ENCODE assay signal across 19 cellular contexts in the genomic region with DNA sequence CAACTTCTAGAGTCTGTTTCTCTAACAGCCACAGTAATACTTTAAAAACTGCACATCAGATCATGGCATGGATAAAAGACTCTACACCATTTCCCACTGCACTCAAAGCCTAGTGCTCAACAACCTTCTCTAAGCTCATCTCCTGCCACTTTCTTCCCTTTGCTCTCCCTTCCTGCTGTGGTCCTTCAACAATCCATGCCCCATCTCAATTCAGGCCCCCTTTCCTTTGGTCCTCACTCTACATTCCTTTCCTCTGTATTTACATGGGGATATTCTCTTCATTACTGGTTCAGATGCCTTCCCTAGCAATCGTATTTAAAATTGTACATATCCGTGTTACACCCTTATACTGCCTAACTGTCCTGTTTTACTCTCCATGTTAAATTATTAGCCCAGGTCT. TPM values are rescaled to one million over a fixed set of nuclear protein-coding genes. Genes with fewer than 3 reads are reported as not detected.
DNase-seq lines count a peak whose midpoint lies in the region; ATAC-seq, FAIRE-seq and TF ChIP-seq lines count a peak whose summit lies in the region.
"Had no signal": no experiment of that assay in that cellular context is flagged by ENCODE, and none has a peak within 500 bp of the region (broad histone marks: within the 10 kb centered on the region; RNA-seq: fewer than 3 reads in every experiment).

No MANE protein-coding gene starts in this region.

- H3K4me3 ChIP-seq in HepG2 (replicated peaks in 1 of 3; ENCODE audit: insufficient read depth in 1 of 3, low read depth in 2 of 3, low read length in 3 of 3) = no peak overlapping the region
- H3K4me3 ChIP-seq in right lobe of liver = no peak overlapping the region
- no peak overlapping the region for H3K4me3 ChIP-seq in H1 (ENCODE audit: extremely low read depth in 1 of 4, insufficient read depth in 2 of 4, low read depth in 3 of 4, low read length in 4 of 4)
- H3K4me3 ChIP-seq: A549; BLaER1 treated with 17β-estradiol and CSF1 and Interleukin-3, amounts not matched to agents 10 nM and 100 nM had no signal

- no peak overlapping the region for H2AK5ac ChIP-seq in H1 (ENCODE audit: low read depth, low read length)

- CTCF ChIA-PET in HepG2 (lab: Yijun Ruan, JAX; ENCODE audit: low intra/inter-chr PET ratio, low total read pairs) = no interaction called here
- CTCF ChIA-PET in H1 (lab: Charles Lee; ENCODE audit: partially characterized antibody) = interaction anchor here (0.9 to 1.0 kb wide), 2 partner anchors 8 to 54 kb away, joined by 3 read pairs; no protein-coding TSS in a partner anchor

- 97% methylated on average over 2 of the region's 2 CpGs for WGBS in HepG2 (ENCODE audit: low lambda C conversion rate)
- 95% methylated on average over 2 of the region's 2 CpGs for WGBS in right lobe of liver (ENCODE audit: insufficient coverage, low coverage, low lambda C conversion rate, missing lambda C conversion rate)
- 82% methylated on average over 2 of the region's 2 CpGs; no CpG with 5 or more reads in 1 of the 2 experiments for WGBS in H1 (ENCODE audit: extremely low coverage in 1 of 2, insufficient coverage in 1 of 2, insufficient read length in 1 of 2, insufficient replicate concordance in 2 of 2, low coverage in 1 of 2, low lambda C conversion rate in 2 of 2, missing lambda C conversion rate in 1 of 2), 2 experiments

- H2BK5ac ChIP-seq in H1 (ENCODE audit: low read depth, low read length) = no peak overlapping the region

- H3K56ac ChIP-seq in H1 (replicated peaks; ENCODE audit: insufficient read length, low read depth, low read length) = no peak overlapping the region

- ATAC-seq in HepG2 (no peak), right lobe of liver (no peak)
- ATAC-seq: A549; CD8-positive, alpha-beta T cell had no signal

- H3K9me3 ChIP-seq in HepG2 (ENCODE audit: low read length) (no peaks in the 10 kb centered on the region), right lobe of liver (no peaks in the 10 kb centered on the region), H1 (ENCODE audit: insufficient read depth in 2 of 2, low read depth in 1 of 2, low read length in 1 of 2) (no peaks in the 10 kb centered on the region)
- H3K9me3 ChIP-seq: A549; BLaER1 treated with 17β-estradiol and CSF1 and Interleukin-3, amounts not matched to agents 10 nM and 100 nM; Caco-2 had no signal

- no peak for DNase-seq in HepG2 (ENCODE audit: low spot score)
- DNase-seq in right lobe of liver = no peak
- no peak for DNase-seq in H1 (ENCODE audit: low read depth in 1 of 2, low spot score in 2 of 2)
- DNase-seq in activated CD4-positive, CD25-positive, alpha-beta regulatory T cell treated with anti-CD3 and anti-CD28 coated beads, Interleukin-2, amount 50 U/mL, for 72 hours = no peak
- DNase-seq: AML-193; Caco-2; Calu3; CD4-positive, alpha-beta T cell; CD8-positive, alpha-beta T cell; DMS79 treated with DMSO at 0.1 percent for 48 hours; GF-D8 had no signal

- H2AFZ ChIP-seq in HepG2 (ENCODE audit: low read length) (no peak overlapping the region), H1 (ENCODE audit: low read length) (no peak overlapping the region)

- H4K20me1 ChIP-seq in HepG2 (ENCODE audit: insufficient read depth, low read length) = no peaks in the 10 kb centered on the region; the same call in 1 of the 2 replicates
- peaks cover 0 to 2% of the 10 kb centered on the region in 2 experiments for H4K20me1 ChIP-seq in H1 (replicated peaks in 1 of 2; ENCODE audit: control insufficient read depth in 1 of 2, insufficient read depth in 2 of 2, low read length in 2 of 2)

- H3K79me1 ChIP-seq in H1 (ENCODE audit: low read depth, low read length) = no peaks in the 10 kb centered on the region

- H3K27me3 ChIP-seq in HepG2 (ENCODE audit: control insufficient read depth in 1 of 2, insufficient read depth in 2 of 2, low read length in 2 of 2) (no peaks in the 10 kb centered on the region), right lobe of liver (no peaks in the 10 kb centered on the region), H1 (replicated peaks in 1 of 4; ENCODE audit: control insufficient read depth in 3 of 4, extremely low read depth in 1 of 4, insufficient read depth in 3 of 4, low read length in 3 of 4) (no peaks in the 10 kb centered on the region)
- H3K27me3 ChIP-seq: BLaER1 treated with 17β-estradiol and CSF1 and Interleukin-3, amounts not matched to agents 10 nM and 100 nM had no signal

- no peak overlapping the region for H3K18ac ChIP-seq in H1 (ENCODE audit: extremely low read depth, low read length)

- H3K4me1 ChIP-seq in HepG2 (ENCODE audit: insufficient read depth, low read length) (no peaks in the 10 kb centered on the region), right lobe of liver (no peaks in the 10 kb centered on the region), H1 (replicated peaks in 1 of 4; ENCODE audit: control insufficient read depth in 3 of 4, insufficient read depth in 4 of 4, low read length in 3 of 4) (no peaks in the 10 kb centered on the region)
- H3K4me1 ChIP-seq: A549, Caco-2 had no signal

- H2BK20ac ChIP-seq in H1 (ENCODE audit: low read length) = no peak overlapping the region

- H3K27ac ChIP-seq in HepG2 (ENCODE audit: extremely low read length, insufficient read depth, low read length) (no peak overlapping the region), right lobe of liver (no peak overlapping the region), H1 (ENCODE audit: low read depth, low read length) (no peak overlapping the region)
- H3K27ac ChIP-seq: 22Rv1; A549; BLaER1 treated with 17β-estradiol and CSF1 and Interleukin-3, amounts not matched to agents 10 nM and 100 nM; C4-2B had no signal

- H2BK120ac ChIP-seq in H1 (replicated peaks; ENCODE audit: low read depth, low read length) = no peak overlapping the region

- no peak overlapping the region for H3K23ac ChIP-seq in H1 (ENCODE audit: insufficient read length)

- H2BK12ac ChIP-seq in H1 (ENCODE audit: low read depth, low read length) = no peak overlapping the region

- no peak for TF ChIP-seq RAD21 in HepG2 (CRISPR knock-in tag; IDR thresholded peaks at IDR 0.05)
- TF ChIP-seq RAD21 in H1 (IDR thresholded peaks at IDR 0.05 in 1 of 2, conservative IDR thresholded peaks at IDR 0.05 in 1 of 2; ENCODE audit: low read depth in 2 of 2, low read length in 2 of 2) = no peak

- no TSS peak for BruUV-seq in HepG2 (replicated peaks; lab: Mats Ljungman, UMichigan)

- TF ChIP-seq EP300 in HepG2 (IDR thresholded peaks at IDR 0.05; ENCODE audit: low read depth in 2 of 2, low read length in 2 of 2) = no peak
- TF ChIP-seq EP300 in HepG2 (CRISPR knock-in tag; IDR thresholded peaks at IDR 0.05; ENCODE audit: borderline replicate concordance) = no peak
- no peak for TF ChIP-seq EP300 in H1 (IDR thresholded peaks at IDR 0.05; ENCODE audit: borderline replicate concordance in 1 of 2, low read depth in 2 of 2, low read length in 2 of 2)

- intact Hi-C loops in HepG2 (cut with micrococcal nuclease; ENCODE audit: unreplicated experiment) (no loop called here), right lobe of liver (cut with DNase I) (no loop called here)

- no peak overlapping the region for H4K5ac ChIP-seq in H1 (ENCODE audit: insufficient read length, low read depth, low read length)

- H3K4ac ChIP-seq in H1 (replicated peaks; ENCODE audit: insufficient read length, low read depth, low read length) = no peak overlapping the region

- H3K14ac ChIP-seq in H1 (ENCODE audit: insufficient read length) = no peak overlapping the region

- no peaks in the 10 kb centered on the region for H3K23me2 ChIP-seq in H1 (ENCODE audit: low read depth, low read length)

- H4K8ac ChIP-seq in H1 (ENCODE audit: extremely low read depth, insufficient read depth, low read length) = no peak overlapping the region

- no peak for FAIRE-seq in HepG2 (lab: Jason Lieb, UNC)
- FAIRE-seq in H1 (lab: Jason Lieb, UNC) = no peak
- FAIRE-seq: A549, D721Med, G401.6, GM12892, GM18507 had no signal

- POLR2A ChIA-PET in HepG2 (lab: Yijun Ruan, JAX) (no interaction called here), H1 (lab: Charles Lee; ENCODE audit: partially characterized antibody) (interaction anchor here (0.8 to 1.9 kb wide), 6 partner anchors 10 to 351 kb away, joined by 3 to 5 read pairs (median 3); no protein-coding TSS in a partner anchor)

- H3K36me3 ChIP-seq in HepG2 (replicated peaks in 1 of 2; ENCODE audit: control insufficient read depth in 1 of 2, insufficient read depth in 2 of 2, low read length in 2 of 2) = peaks cover 5 to 40% of the 10 kb centered on the region in 2 experiments
- peaks cover 0 to 24% (median 5%) of the 10 kb centered on the region in 4 donors for H3K36me3 ChIP-seq in right lobe of liver
- H3K36me3 ChIP-seq in H1 (ENCODE audit: control insufficient read depth in 2 of 4, insufficient read depth in 4 of 4, low read length in 3 of 4) = peaks cover 4 to 42% (median 9%) of the 10 kb centered on the region in 4 experiments; a peak in 6 of 8 replicates

- no peak for TF ChIP-seq POLR2A in HepG2 (IDR thresholded peaks at IDR 0.05; ENCODE audit: insufficient read depth in 1 of 2, low read depth in 2 of 2, low read length in 2 of 2)
- TF ChIP-seq POLR2A in right lobe of liver (IDR thresholded peaks at IDR 0.05) = no peak
- peak in 1 of 2 experiments; percentile 43; a peak in 1 of 3 replicates for TF ChIP-seq POLR2A in H1 (IDR thresholded peaks at IDR 0.05; ENCODE audit: control extremely low read depth in 1 of 2, low read depth in 2 of 2, low read length in 2 of 2)

- no peaks in the 10 kb centered on the region for H3K79me2 ChIP-seq in HepG2 (ENCODE audit: insufficient read depth, low read length)
- H3K79me2 ChIP-seq in H1 (ENCODE audit: control insufficient read depth in 1 of 2, insufficient read depth in 2 of 2, low read length in 2 of 2) = 0 out of 4 replicates have a peak, but pooled peaks cover 0 to 2% of the 10 kb centered on the region in 2 experiments

- H3K4me2 ChIP-seq in HepG2 (ENCODE audit: low read depth, low read length) = no peak overlapping the region
- no peak overlapping the region for H3K4me2 ChIP-seq in H1 (ENCODE audit: insufficient read depth in 1 of 2, low read depth in 2 of 2, low read length in 2 of 2)
- H3K4me2 ChIP-seq: A549; BLaER1 treated with 17β-estradiol and CSF1 and Interleukin-3, amounts not matched to agents 10 nM and 100 nM had no signal

- TF ChIP-seq CTCF in HepG2 (CRISPR knock-in tag; IDR thresholded peaks at IDR 0.05) (no peak), right lobe of liver (IDR thresholded peaks at IDR 0.05) (no peak), H1 (IDR thresholded peaks at IDR 0.05; ENCODE audit: control extremely low read depth in 1 of 3, insufficient read depth in 1 of 3, low read depth in 1 of 3, low read length in 3 of 3) (no peak)

- no peak overlapping the region for H2BK15ac ChIP-seq in H1 (ENCODE audit: low read length)

- H4K91ac ChIP-seq in H1 (replicated peaks; ENCODE audit: insufficient read length, low read length) = no peak overlapping the region

- in situ Hi-C loops in HepG2 (cut with HindIII; ENCODE audit: extremely low pct_ligation_motif_present, low pct_unique_long_range_greater_than_20kb) = no loop called here

- H3K9ac ChIP-seq in HepG2 (ENCODE audit: insufficient read depth, low read depth, low read length) (no peak overlapping the region), H1 (replicated peaks in 1 of 4; ENCODE audit: extremely low read depth in 1 of 4, low read depth in 3 of 4, low read length in 3 of 4) (no peak overlapping the region)
- H3K9ac ChIP-seq: BLaER1 treated with 17β-estradiol and CSF1 and Interleukin-3, amounts not matched to agents 10 nM and 100 nM had no signal

RNA-seq across cellular contexts. Expression of gene SOD1, which starts 19.0 kb away (rescaled TPM):
- 537 and 796 TPM in 2 replicates for total RNA-seq in HepG2 (2016; rRNA removed; fragmentation: Illumina TruSeq; extraction: Trizol)
- total RNA-seq in HepG2 (2016; cell fraction: cytosol; rRNA removed; fragmentation: Illumina TruSeq; extraction: Trizol; ENCODE audit: low read depth) = 111 and 115 TPM in 2 replicates
- 560 and 812 TPM in 2 replicates for total RNA-seq in HepG2 (2016; cell fraction: insoluble cytoplasmic fraction; rRNA removed; fragmentation: Illumina TruSeq; extraction: Trizol)
- total RNA-seq in HepG2 (2016; cell fraction: membrane; rRNA removed; fragmentation: Illumina TruSeq; extraction: Trizol) = 188 and 193 TPM in 2 replicates
- 192 and 198 TPM in 2 replicates for total RNA-seq in HepG2 (2016; cell fraction: nucleus; rRNA removed; fragmentation: Illumina TruSeq; extraction: Trizol)
- polyA plus RNA-seq in HepG2 (2011; rRNA removed) = 220 and 317 TPM in 2 replicates
- 351 and 366 TPM in 2 replicates for polyA plus RNA-seq in HepG2 (2011; cell fraction: cytosol; rRNA removed)
- polyA plus RNA-seq in HepG2 (2011; cell fraction: nucleus; rRNA removed) = 86.6 and 92.5 TPM in 2 replicates
- polyA plus RNA-seq in HepG2 (2012) = 298 and 405 TPM in 2 replicates
- 103 and 124 TPM in 2 replicates for polyA plus RNA-seq in HepG2 (2016; cell fraction: cytosol; fragmentation: Illumina TruSeq; extraction: Trizol; ENCODE audit: low read depth)
- polyA plus RNA-seq in HepG2 (2016; cell fraction: insoluble cytoplasmic fraction; fragmentation: Illumina TruSeq; extraction: Trizol; ENCODE audit: low read depth) = 763 and 855 TPM in 2 replicates
- 153 and 169 TPM in 2 replicates for polyA plus RNA-seq in HepG2 (2016; cell fraction: membrane; fragmentation: Illumina TruSeq; extraction: Trizol; ENCODE audit: low read depth)
- polyA plus RNA-seq in HepG2 (2016; cell fraction: nucleus; fragmentation: Illumina TruSeq; extraction: Trizol; ENCODE audit: insufficient read depth, low read depth) = 306 and 314 TPM in 2 replicates
- 81.8 and 102 TPM in 2 replicates for polyA minus RNA-seq in HepG2 (2011; rRNA and poly(A)+ RNA removed; ENCODE audit: low replicate concordance)
- polyA minus RNA-seq in HepG2 (2011; cell fraction: cytosol; rRNA and poly(A)+ RNA removed) = 290 and 341 TPM in 2 replicates
- polyA minus RNA-seq in HepG2 (2011; cell fraction: nucleus; rRNA and poly(A)+ RNA removed) = 57.2 and 63.5 TPM in 2 replicates
- 1,000 to 10,000 TPM in 1 of 6 experiments, 100 to 1,000 TPM in 5; 398 to 1,176 (median 518) TPM for total RNA-seq in right lobe of liver
- 192 and 202 TPM in 2 replicates for total RNA-seq in H1 (2021; fragmentation: NEBNext Ultra II Directional; extraction: Animal tissue kit (Norgen Biotek cat#: 25700))
- 168 and 226 TPM in 2 replicates for polyA plus RNA-seq in H1 (2011; rRNA removed)
- 292 TPM for polyA plus RNA-seq in H1 (2011; cell fraction: cytosol; rRNA removed)
- 46.3 TPM for polyA plus RNA-seq in H1 (2011; cell fraction: nucleus; rRNA removed)
- polyA plus RNA-seq in H1 (2012, experiment 1 of 2) = 226 to 357 TPM (median 259 TPM) in 4 replicates
- polyA plus RNA-seq in H1 (2012, experiment 2 of 2) = 86.4 TPM
- 216 TPM for polyA plus RNA-seq in H1 (2013, experiment 1 of 2)
- 218 TPM for polyA plus RNA-seq in H1 (2013, experiment 2 of 2)
- polyA minus RNA-seq in H1 (2011; rRNA and poly(A)+ RNA removed) = 66.3 and 67.6 TPM in 2 replicates
- 221 TPM for polyA minus RNA-seq in H1 (2011; cell fraction: cytosol; rRNA and poly(A)+ RNA removed)
- 34.9 TPM for polyA minus RNA-seq in H1 (2011; cell fraction: nucleus; rRNA and poly(A)+ RNA removed)

RNA-seq across cellular contexts. Expression of gene SCAF4, which starts 53.4 kb away (rescaled TPM):
- 7.8 and 9.1 TPM in 2 replicates for total RNA-seq in HepG2 (2016; rRNA removed; fragmentation: Illumina TruSeq; extraction: Trizol)
- total RNA-seq in HepG2 (2016; cell fraction: cytosol; rRNA removed; fragmentation: Illumina TruSeq; extraction: Trizol; ENCODE audit: low read depth) = 11.3 and 15.0 TPM in 2 replicates
- total RNA-seq in HepG2 (2016; cell fraction: insoluble cytoplasmic fraction; rRNA removed; fragmentation: Illumina TruSeq; extraction: Trizol) = 6.5 and 9.5 TPM in 2 replicates
- 5.5 and 5.8 TPM in 2 replicates for total RNA-seq in HepG2 (2016; cell fraction: membrane; rRNA removed; fragmentation: Illumina TruSeq; extraction: Trizol)
- total RNA-seq in HepG2 (2016; cell fraction: nucleus; rRNA removed; fragmentation: Illumina TruSeq; extraction: Trizol) = 31.8 and 33.5 TPM in 2 replicates
- polyA plus RNA-seq in HepG2 (2011; rRNA removed) = 11.1 and 11.5 TPM in 2 replicates
- 3.4 and 4.2 TPM in 2 replicates for polyA plus RNA-seq in HepG2 (2011; cell fraction: cytosol; rRNA removed)
- polyA plus RNA-seq in HepG2 (2011; cell fraction: nucleus; rRNA removed) = 41.8 and 44.1 TPM in 2 replicates
- 22.5 and 23.1 TPM in 2 replicates for polyA plus RNA-seq in HepG2 (2012)
- 0.96 and 1.1 TPM in 2 replicates for polyA plus RNA-seq in HepG2 (2016; cell fraction: cytosol; fragmentation: Illumina TruSeq; extraction: Trizol; ENCODE audit: low read depth)
- 16.6 and 22.3 TPM in 2 replicates for polyA plus RNA-seq in HepG2 (2016; cell fraction: insoluble cytoplasmic fraction; fragmentation: Illumina TruSeq; extraction: Trizol; ENCODE audit: low read depth)
- polyA plus RNA-seq in HepG2 (2016; cell fraction: membrane; fragmentation: Illumina TruSeq; extraction: Trizol; ENCODE audit: low read depth) = 2.3 and 2.9 TPM in 2 replicates
- polyA plus RNA-seq in HepG2 (2016; cell fraction: nucleus; fragmentation: Illumina TruSeq; extraction: Trizol; ENCODE audit: insufficient read depth, low read depth) = 55.4 and 57.4 TPM in 2 replicates
- polyA minus RNA-seq in HepG2 (2011; rRNA and poly(A)+ RNA removed; ENCODE audit: low replicate concordance) = 15.5 and 17.2 TPM in 2 replicates
- polyA minus RNA-seq in HepG2 (2011; cell fraction: cytosol; rRNA and poly(A)+ RNA removed) = 8.9 and 9.3 TPM in 2 replicates
- polyA minus RNA-seq in HepG2 (2011; cell fraction: nucleus; rRNA and poly(A)+ RNA removed) = 113 and 114 TPM in 2 replicates
- total RNA-seq in right lobe of liver = 10 to 100 TPM; 10.1 to 18.5 (median 13.7) TPM
- 55.1 and 56.8 TPM in 2 replicates for total RNA-seq in H1 (2021; fragmentation: NEBNext Ultra II Directional; extraction: Animal tissue kit (Norgen Biotek cat#: 25700))
- polyA plus RNA-seq in H1 (2011; rRNA removed) = 28.9 and 38.4 TPM in 2 replicates
- 24.4 TPM for polyA plus RNA-seq in H1 (2011; cell fraction: cytosol; rRNA removed)
- 62.9 TPM for polyA plus RNA-seq in H1 (2011; cell fraction: nucleus; rRNA removed)
- 39.5 to 45.9 TPM (median 42.1 TPM) in 4 replicates for polyA plus RNA-seq in H1 (2012, experiment 1 of 2)
- 16.1 TPM for polyA plus RNA-seq in H1 (2012, experiment 2 of 2)
- polyA plus RNA-seq in H1 (2013, experiment 1 of 2) = 42.7 TPM
- polyA plus RNA-seq in H1 (2013, experiment 2 of 2) = 37.1 TPM
- 37.2 and 43.3 TPM in 2 replicates for polyA minus RNA-seq in H1 (2011; rRNA and poly(A)+ RNA removed)
- polyA minus RNA-seq in H1 (2011; cell fraction: cytosol; rRNA and poly(A)+ RNA removed) = 25.5 TPM
- polyA minus RNA-seq in H1 (2011; cell fraction: nucleus; rRNA and poly(A)+ RNA removed) = 126 TPM

Comparison
In these comparisons a context has a peak if more than half of its experiments do, and no peak if none do; other contexts are left out.
1. Of the 41 proteins assayed by ChIP-seq in both HepG2 and H1: peak only in HepG2: none; only in H1: POLR2AphosphoS5; in both: none; in neither: 39; mixed calls (peak in some experiments, not most) for 1.